In the genomic region with DNA sequence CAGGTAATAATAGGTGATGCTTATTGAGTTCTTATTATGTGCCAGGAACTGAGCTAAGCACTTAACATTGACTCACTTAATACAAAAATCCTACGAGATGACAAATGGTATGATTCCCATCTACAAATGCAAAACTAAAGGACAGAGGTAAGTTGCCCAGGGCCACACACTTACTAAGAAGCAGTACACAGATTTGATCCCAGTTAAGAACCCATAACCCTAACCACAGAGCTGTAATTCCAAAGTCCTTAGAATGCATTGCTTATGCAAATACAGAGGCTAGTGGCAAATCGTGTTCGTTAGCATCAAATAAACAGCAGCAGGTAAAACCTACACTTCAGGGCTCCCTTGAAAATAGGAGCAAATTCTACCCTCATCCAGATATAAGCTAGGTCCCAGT, we compare ENCODE assay signal across 28 cellular contexts.
"Had no signal": no experiment of that assay in that cellular context is flagged by ENCODE, and none has a peak within 500 bp of the region (broad histone marks: within the 10 kb centered on the region; RNA-seq: fewer than 3 reads in every experiment).

No MANE protein-coding gene starts in this region.

- H2AFZ ChIP-seq: hepatocyte had no signal

- DNase-seq: activated CD4-positive, alpha-beta T cell treated with anti-CD3 and anti-CD28 coated beads for 36 hours; activated CD4-positive, alpha-beta T cell treated with anti-CD3 and anti-CD28 coated beads, Interleukin-2, amount 50 U/mL, for 4 hours; activated CD8-positive, alpha-beta memory T cell treated with anti-CD3 and anti-CD28 coated beads for 24 hours; activated CD8-positive, alpha-beta memory T cell treated with anti-CD3 and anti-CD28 coated beads, Interleukin-2, amount 50 U/mL, for 4 hours; activated naive CD4-positive, alpha-beta T cell treated with anti-CD3 and anti-CD28 coated beads for 36 hours; activated naive CD8-positive, alpha-beta T cell treated with anti-CD3 and anti-CD28 coated beads, Interleukin-2, amount 10 ng/mL, durations not matched to agents 7 days and 5 days; activated T-cell treated with anti-CD3 and anti-CD28 coated beads, Interleukin-2, amount 50 U/mL, for 24 hours; amniotic stem cell; cerebellar nuclear complex; erythroblast; foreskin melanocyte; glutamatergic neuron; immature natural killer cell; lower lobe of right lung; naive B cell; occipital lobe; small intestine; stimulated activated CD4-positive, alpha-beta T cell treated with anti-CD3 and anti-CD28 coated beads, Interleukin-15, amount 100 ng/mL, for 24 hours; stomach; transverse colon had no signal

- H3K4me3 Mint-ChIP-seq: activated CD4-positive, alpha-beta T cell treated with anti-CD3 and anti-CD28 coated beads for 36 hours; activated naive CD4-positive, alpha-beta T cell treated with anti-CD3 and anti-CD28 coated beads for 36 hours; activated naive CD8-positive, alpha-beta T cell treated with anti-CD3 and anti-CD28 coated beads, Interleukin-2, amount 10 ng/mL, durations not matched to agents 7 days and 5 days; activated T-cell treated with anti-CD3 and anti-CD28 coated beads, Interleukin-2, amount 50 U/mL, for 24 hours; immature natural killer cell; naive B cell; neural crest cell; stimulated activated memory B cell treated with anti-CD40 and anti-IgM and Interleukin-4, amounts not matched to agents 10 μg/mL and 1 μg/mL and 100 μg/mL, for 72 hours had no signal

- H3K4me3 ChIP-seq: coronary artery, hepatocyte, lower lobe of right lung, stomach, suprapubic skin, transverse colon, vagina had no signal

- ATAC-seq: activated CD4-positive, alpha-beta T cell treated with anti-CD3 and anti-CD28 coated beads for 36 hours; left lobe of liver; sciatic nerve; stimulated activated memory B cell treated with anti-CD40 and anti-IgM and Interleukin-4, amounts not matched to agents 10 μg/mL and 1 μg/mL and 100 μg/mL, for 72 hours had no signal

- H3K36me3 Mint-ChIP-seq: activated naive CD8-positive, alpha-beta T cell treated with anti-CD3 and anti-CD28 coated beads, Interleukin-2, amount 10 ng/mL, durations not matched to agents 7 days and 5 days; immature natural killer cell; naive B cell; stimulated activated memory B cell treated with anti-CD40 and anti-IgM and Interleukin-4, amounts not matched to agents 10 μg/mL and 1 μg/mL and 100 μg/mL, for 72 hours had no signal

- H3K9me3 ChIP-seq: lower lobe of right lung, stomach, suprapubic skin, transverse colon, vagina had no signal

- H3K36me3 ChIP-seq: transverse colon, vagina had no signal

- H3K79me2 ChIP-seq: hepatocyte had no signal

- H3K27ac Mint-ChIP-seq: activated CD4-positive, alpha-beta T cell treated with anti-CD3 and anti-CD28 coated beads for 36 hours; activated naive CD4-positive, alpha-beta T cell treated with anti-CD3 and anti-CD28 coated beads for 36 hours; activated naive CD8-positive, alpha-beta T cell treated with anti-CD3 and anti-CD28 coated beads, Interleukin-2, amount 10 ng/mL, durations not matched to agents 7 days and 5 days; activated T-cell treated with anti-CD3 and anti-CD28 coated beads, Interleukin-2, amount 50 U/mL, for 24 hours; immature natural killer cell; stimulated activated memory B cell treated with anti-CD40 and anti-IgM and Interleukin-4, amounts not matched to agents 10 μg/mL and 1 μg/mL and 100 μg/mL, for 72 hours had no signal

- H3K4me2 ChIP-seq: hepatocyte had no signal

- H3K27ac ChIP-seq: coronary artery, hepatocyte, lower lobe of right lung, stomach, suprapubic skin, transverse colon, vagina had no signal

- H3K4me1 Mint-ChIP-seq: naive B cell had no signal

- H3K27me3 ChIP-seq: hepatocyte, stomach, suprapubic skin, transverse colon, vagina had no signal

- H3K9me3 Mint-ChIP-seq: activated naive CD4-positive, alpha-beta T cell treated with anti-CD3 and anti-CD28 coated beads for 36 hours; activated naive CD8-positive, alpha-beta T cell treated with anti-CD3 and anti-CD28 coated beads, Interleukin-2, amount 10 ng/mL, durations not matched to agents 7 days and 5 days; activated T-cell treated with anti-CD3 and anti-CD28 coated beads, Interleukin-2, amount 50 U/mL, for 24 hours; immature natural killer cell; naive B cell; neural crest cell; stimulated activated memory B cell treated with anti-CD40 and anti-IgM and Interleukin-4, amounts not matched to agents 10 μg/mL and 1 μg/mL and 100 μg/mL, for 72 hours had no signal
